ENCODE assay signal across 9 cellular contexts in genomic region chr3:46110701-46111493, GRCh38.
DNase-seq lines count a peak whose midpoint lies in the region; ATAC-seq, FAIRE-seq and TF ChIP-seq lines count a peak whose summit lies in the region.
"Had no signal": no experiment of that assay in that cellular context is flagged by ENCODE, and none has a peak within 500 bp of the region (broad histone marks: within the 10 kb centered on the region; RNA-seq: fewer than 3 reads in every experiment).

No MANE protein-coding gene starts in this region.

- 46% methylated on average over 9 of the region's 9 CpGs for WGBS in HepG2 (ENCODE audit: low lambda C conversion rate)

- POLR2A ChIA-PET in activated naive CD8-positive, alpha-beta T cell treated with anti-CD3 and anti-CD28 coated beads, Interleukin-2, amount 10 ng/mL, durations not matched to agents 7 days and 5 days (lab: Charles Lee): interaction anchor here (0.6 to 1.2 kb wide), 5 partner anchors 19 to 173 kb away, joined by 3 to 4 read pairs (median 4); partner anchors contain the start of gene CCR1
- POLR2A ChIA-PET in HepG2 (lab: Yijun Ruan, JAX): no interaction called here

- TF ChIP-seq EP300 in HepG2 (IDR thresholded peaks at IDR 0.05; ENCODE audit: low read depth in 2 of 2, low read length in 2 of 2) (no peak), HepG2 (CRISPR knock-in tag; IDR thresholded peaks at IDR 0.05; ENCODE audit: borderline replicate concordance) (no peak)

- TF ChIP-seq RAD21 in HepG2 (CRISPR knock-in tag; IDR thresholded peaks at IDR 0.05): no peak

- H3K36me3 Mint-ChIP-seq in activated naive CD8-positive, alpha-beta T cell treated with anti-CD3 and anti-CD28 coated beads, Interleukin-2, amount 10 ng/mL, durations not matched to agents 7 days and 5 days: peaks cover 35% of the 10 kb centered on the region
- no peaks in the 10 kb centered on the region for H3K36me3 Mint-ChIP-seq in chondrocyte (ENCODE audit: low read depth)
- H3K36me3 Mint-ChIP-seq: brain had no signal

- H3K4me1 Mint-ChIP-seq in activated naive CD8-positive, alpha-beta T cell treated with anti-CD3 and anti-CD28 coated beads, Interleukin-2, amount 10 ng/mL, durations not matched to agents 7 days and 5 days: peaks cover 75% of the 10 kb centered on the region
- H3K4me1 Mint-ChIP-seq in chondrocyte (ENCODE audit: low read depth): peaks cover 15% of the 10 kb centered on the region

- BruUV-seq in HepG2 (replicated peaks; lab: Mats Ljungman, UMichigan): no TSS peak

- no peak overlapping the region for H3K4me2 ChIP-seq in HepG2 (ENCODE audit: low read depth, low read length)

- TF ChIP-seq CTCF in HepG2 (CRISPR knock-in tag; IDR thresholded peaks at IDR 0.05) (no peak), chondrocyte (IDR thresholded peaks at IDR 0.05) (no peak)

- H3K4me3 Mint-ChIP-seq in activated naive CD8-positive, alpha-beta T cell treated with anti-CD3 and anti-CD28 coated beads, Interleukin-2, amount 10 ng/mL, durations not matched to agents 7 days and 5 days: peak overlapping the region; percentile 71
- H3K4me3 Mint-ChIP-seq in chondrocyte (ENCODE audit: unreplicated experiment): no peak overlapping the region
- H3K4me3 Mint-ChIP-seq: brain had no signal

- H3K9ac ChIP-seq in HepG2 (ENCODE audit: insufficient read depth, low read depth, low read length): no peak overlapping the region

- H2AFZ ChIP-seq in HepG2 (ENCODE audit: low read length): no peak overlapping the region

- TF ChIP-seq POLR2A in HepG2 (IDR thresholded peaks at IDR 0.05; ENCODE audit: insufficient read depth in 1 of 2, low read depth in 2 of 2, low read length in 2 of 2): no peak

- H3K9me3 Mint-ChIP-seq in activated naive CD8-positive, alpha-beta T cell treated with anti-CD3 and anti-CD28 coated beads, Interleukin-2, amount 10 ng/mL, durations not matched to agents 7 days and 5 days: peaks cover 10% of the 10 kb centered on the region
- H3K9me3 Mint-ChIP-seq in chondrocyte (ENCODE audit: low read depth): peaks cover 11% of the 10 kb centered on the region
- H3K9me3 Mint-ChIP-seq: brain had no signal

- in situ Hi-C loops in KBM-7 (cut with MboI; ENCODE audit: low pct_unique_long_range_greater_than_20kb, low sequenced_read_pairs): no loop called here
- in situ Hi-C loops in HepG2 (cut with HindIII; ENCODE audit: extremely low pct_ligation_motif_present, low pct_unique_long_range_greater_than_20kb): no loop called here

- peak overlapping the region; percentile 93 for H3K27ac Mint-ChIP-seq in activated naive CD8-positive, alpha-beta T cell treated with anti-CD3 and anti-CD28 coated beads, Interleukin-2, amount 10 ng/mL, durations not matched to agents 7 days and 5 days
- no peak overlapping the region for H3K27ac Mint-ChIP-seq in chondrocyte (ENCODE audit: unreplicated experiment)

- no peaks in the 10 kb centered on the region for H3K27me3 ChIP-seq in HepG2 (ENCODE audit: control insufficient read depth in 1 of 2, insufficient read depth in 2 of 2, low read length in 2 of 2)

- no peak overlapping the region for H3K4me3 ChIP-seq in HepG2 (replicated peaks in 1 of 3; ENCODE audit: insufficient read depth in 1 of 3, low read depth in 2 of 3, low read length in 3 of 3)

- H3K9me3 ChIP-seq in HepG2 (ENCODE audit: low read length): no peaks in the 10 kb centered on the region

- H3K36me3 ChIP-seq in HepG2 (replicated peaks in 1 of 2; ENCODE audit: control insufficient read depth in 1 of 2, insufficient read depth in 2 of 2, low read length in 2 of 2): no peaks in the 10 kb centered on the region

- intact Hi-C loops in HepG2 (cut with micrococcal nuclease; ENCODE audit: unreplicated experiment): no loop called here

- H3K79me2 ChIP-seq in HepG2 (ENCODE audit: insufficient read depth, low read length): no peaks in the 10 kb centered on the region

- H3K4me1 ChIP-seq in HepG2 (ENCODE audit: insufficient read depth, low read length): peaks cover 11% of the 10 kb centered on the region

- no peak overlapping the region for H3K27ac ChIP-seq in HepG2 (ENCODE audit: extremely low read length, insufficient read depth, low read length)

- H4K20me1 ChIP-seq in HepG2 (ENCODE audit: insufficient read depth, low read length): no peaks in the 10 kb centered on the region

- CTCF ChIA-PET in HepG2 (lab: Yijun Ruan, JAX; ENCODE audit: low intra/inter-chr PET ratio, low total read pairs): no interaction called here

- ATAC-seq in activated naive CD8-positive, alpha-beta T cell treated with anti-CD3 and anti-CD28 coated beads, Interleukin-2, amount 10 ng/mL, durations not matched to agents 7 days and 5 days (ENCODE audit: low read depth): peak; percentile 81
- ATAC-seq in HepG2: no peak

- no peaks in the 10 kb centered on the region for H3K27me3 Mint-ChIP-seq in activated naive CD8-positive, alpha-beta T cell treated with anti-CD3 and anti-CD28 coated beads, Interleukin-2, amount 10 ng/mL, durations not matched to agents 7 days and 5 days
- H3K27me3 Mint-ChIP-seq in chondrocyte (ENCODE audit: low read depth): peaks cover 2% of the 10 kb centered on the region

- DNase-seq in Ammon's horn (ENCODE audit: low spot score): peak; percentile 68
- DNase-seq in GM19239 (ENCODE audit: insufficient read length, low spot score): no peak
- peak; percentile 36 for DNase-seq in KBM-7
- DNase-seq in activated naive CD8-positive, alpha-beta T cell treated with anti-CD3 and anti-CD28 coated beads, Interleukin-2, amount 10 ng/mL, durations not matched to agents 7 days and 5 days: no peak
- no peak for DNase-seq in HepG2 (ENCODE audit: low spot score)
- no peak for DNase-seq in chondrocyte (ENCODE audit: low spot score)
- DNase-seq in hippocampal formation (lab: John Stamatoyannopoulos, UW): no peak
- no peak for DNase-seq in activated T-cell treated with anti-CD3 and anti-CD28 coated beads for 4 hours

- FAIRE-seq in GM19239 (lab: Jason Lieb, UNC) (peak; percentile 99), HepG2 (lab: Jason Lieb, UNC) (no peak)

TF ChIP-seq in HepG2, 621 proteins besides CTCF, POLR2A, EP300 and RAD21:
- TF ChIP-seq MAFF (IDR thresholded peaks at IDR 0.05; ENCODE audit: low read depth, low read length) (peak; percentile 98), MAFK (conservative IDR thresholded peaks at IDR 0.05 in 1 of 2, IDR thresholded peaks at IDR 0.05 in 1 of 2; ENCODE audit: low read length in 2 of 2) (peak; percentile 97 to 98), FOSL2 (CRISPR knock-in tag; IDR thresholded peaks at IDR 0.05) (peak; percentile 14; the same call in 1 of the 2 replicates), GTF2F1 (IDR thresholded peaks at IDR 0.05; ENCODE audit: low read length) (no peak)
TF ChIP-seq in HepG2: peak in this region for 3.

Comparison
In these comparisons a context has a peak if more than half of its experiments do, and no peak if none do; other contexts are left out.
1. DNase-seq: peak in Ammon's horn (single experiment) and KBM-7 (single experiment); none in GM19239 (single experiment), activated naive CD8-positive, alpha-beta T cell treated with anti-CD3 and anti-CD28 coated beads, Interleukin-2, amount 10 ng/mL, durations not matched to agents 7 days and 5 days (single experiment), HepG2 (single experiment), chondrocyte (single experiment), hippocampal formation (0 of 2) and activated T-cell treated with anti-CD3 and anti-CD28 coated beads for 4 hours (single experiment).